ENCODE assay signal across 7 cellular contexts in genomic region chr7:2242541-2243482, GRCh38. TPM values are rescaled to one million over a fixed set of nuclear protein-coding genes. Genes with fewer than 3 reads are reported as not detected.
DNase-seq lines count a peak whose midpoint lies in the region; ATAC-seq, FAIRE-seq and TF ChIP-seq lines count a peak whose summit lies in the region.

No MANE protein-coding gene starts in this region.

- 7 to 20% methylated on average over 15 to 18 of the region's 21 CpGs for WGBS in mesodermal cell (ENCODE audit: insufficient coverage in 2 of 2), 2 experiments

- ATAC-seq in HG02840 (IDR thresholded peaks at IDR 0.05; ENCODE audit: low FRiP score, unreplicated experiment) (no peak), GM19463 (IDR thresholded peaks at IDR 0.05; ENCODE audit: unreplicated experiment) (no peak)

- H3K27ac ChIP-seq in mesodermal cell (ENCODE audit: low read depth, low read length, severe bottlenecking): peak overlapping the region; percentile 49

- H3K4me3 ChIP-seq in HFF-Myc (replicated peaks; ENCODE audit: low read depth, low read length) (peak overlapping the region; percentile 88), bronchial epithelial cell (ENCODE audit: low read depth, low read length) (peak overlapping the region; percentile 86), mesodermal cell (ENCODE audit: extremely low read depth, insufficient read depth, low read length, poor library complexity, severe bottlenecking) (peak overlapping the region; percentile 96)

- peaks cover 9% of the 10 kb centered on the region for H3K4me1 ChIP-seq in mesodermal cell (ENCODE audit: control insufficient read depth, insufficient read depth, low read length, poor library complexity, severe bottlenecking)

- H3K36me3 ChIP-seq in bronchial epithelial cell (ENCODE audit: control insufficient read depth, insufficient read depth, low read length): peaks cover 8% of the 10 kb centered on the region
- H3K36me3 ChIP-seq in mesodermal cell (ENCODE audit: control insufficient read depth, insufficient read depth, low read length): peaks cover 29% of the 10 kb centered on the region

- TF ChIP-seq CTCF in HFF-Myc (IDR thresholded peaks at IDR 0.05; ENCODE audit: low read depth, low read length, missing control alignments): no peak
- TF ChIP-seq CTCF in bronchial epithelial cell (IDR thresholded peaks at IDR 0.05; ENCODE audit: insufficient read depth, low read length, severe bottlenecking): no peak

- no peaks in the 10 kb centered on the region for H3K27me3 ChIP-seq in bronchial epithelial cell (ENCODE audit: control insufficient read depth, insufficient read depth, low read length)

- H3K9me3 ChIP-seq in mesodermal cell (ENCODE audit: control insufficient read depth, low read length): no peaks in the 10 kb centered on the region

- FAIRE-seq in bronchial epithelial cell (lab: Jason Lieb, UNC): no peak

- DNase-seq in ELF-1 (ENCODE audit: low read depth, low spot score) (peak; percentile 37), HFF-Myc (ENCODE audit: extremely low read depth, low read depth) (no peak), RKO (ENCODE audit: low spot score) (peak; percentile 58), bronchial epithelial cell (ENCODE audit: low read depth) (peak; percentile 29)

RNA-seq across cellular contexts. Expression of gene NUDT1, which starts 0.8 kb away (rescaled TPM):
- 7.9 and 16.0 TPM in 2 replicates for total RNA-seq in bronchial epithelial cell
- polyA plus RNA-seq in mesodermal cell (2013, experiment 1 of 2): 36.8 TPM
- 38.5 TPM for polyA plus RNA-seq in mesodermal cell (2013, experiment 2 of 2)

RNA-seq across cellular contexts. Expression of gene MRM2, which starts 0.8 kb away (rescaled TPM):
- total RNA-seq in bronchial epithelial cell: 19.7 and 21.1 TPM in 2 replicates
- polyA plus RNA-seq in mesodermal cell (2013, experiment 1 of 2): 24.4 TPM
- 21.6 TPM for polyA plus RNA-seq in mesodermal cell (2013, experiment 2 of 2)

RNA-seq across cellular contexts. Expression of gene MAD1L1, which starts 10.1 kb away (rescaled TPM):
- total RNA-seq in bronchial epithelial cell: 57.4 TPM in 2 replicates
- polyA plus RNA-seq in mesodermal cell (2013, experiment 1 of 2): 35.4 TPM
- 28.6 TPM for polyA plus RNA-seq in mesodermal cell (2013, experiment 2 of 2)
